In the genomic region with DNA sequence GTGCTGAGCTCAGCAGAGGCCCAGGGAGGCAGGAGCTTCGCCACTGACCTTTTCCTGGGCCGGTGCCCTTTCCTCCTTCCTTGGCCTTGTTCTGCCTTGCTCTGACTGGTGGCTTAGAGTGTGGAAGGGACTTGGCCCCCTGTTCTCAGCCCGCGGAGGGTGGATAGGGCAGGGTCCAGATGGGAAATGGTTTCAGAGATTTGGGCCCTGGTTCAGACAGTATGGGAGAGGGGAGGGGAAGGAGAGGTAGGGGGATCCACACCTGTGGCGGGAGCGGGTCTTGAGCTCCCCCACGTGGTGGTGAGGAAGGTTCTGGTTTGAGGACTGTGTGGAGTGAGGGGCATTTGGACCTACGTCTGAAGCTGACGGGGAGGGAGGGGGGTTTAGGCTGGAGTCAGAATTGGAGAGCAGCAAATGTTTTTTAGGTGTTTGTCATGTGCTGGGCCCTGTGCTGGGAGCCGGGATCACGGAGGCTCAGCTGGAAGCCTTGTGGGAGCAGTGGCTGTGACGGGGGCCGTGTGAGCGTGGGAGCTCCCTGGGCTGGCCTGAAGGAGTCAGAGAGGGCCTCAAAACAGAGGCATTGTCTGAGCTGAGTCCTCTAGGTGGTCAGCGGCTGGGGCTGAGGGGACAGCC, we compare ENCODE assay signal across 12 cellular contexts. TPM values are rescaled to one million over a fixed set of nuclear protein-coding genes. Genes with fewer than 3 reads are reported as not detected.
A peak's percentile ranks its signal among the peaks of the same experiment; 100 is the strongest.
DNase-seq lines count a peak whose midpoint lies in the region; ATAC-seq and TF ChIP-seq lines count a peak whose summit lies in the region.
"Had no signal": no experiment of that assay in that cellular context is flagged by ENCODE, and none has a peak within 500 bp of the region (broad histone marks: within the 10 kb centered on the region; RNA-seq: fewer than 3 reads in every experiment).

No MANE protein-coding gene starts in this region.

- H3F3A ChIP-seq in PC-9 (ENCODE audit: insufficient read depth, low read depth) = peaks cover 8% of the 10 kb centered on the region; the same call in 1 of the 2 replicates

- H3K27ac ChIP-seq in lower lobe of right lung (peak overlapping the region; percentile 18), PC-9 (no peak overlapping the region)
- no peak overlapping the region for H3K27ac ChIP-seq in CD4-positive, alpha-beta memory T cell (ENCODE audit: low read depth, low read length)
- H3K27ac ChIP-seq: epithelial cell of prostate had no signal

- H3K27ac Mint-ChIP-seq in CD4-positive, alpha-beta memory T cell = no peak overlapping the region
- H3K27ac Mint-ChIP-seq: activated naive CD8-positive, alpha-beta T cell; CD8-positive, alpha-beta T cell had no signal

- no peak overlapping the region for H3K4me3 Mint-ChIP-seq in CD4-positive, alpha-beta memory T cell
- H3K4me3 Mint-ChIP-seq: activated naive CD8-positive, alpha-beta T cell; CD8-positive, alpha-beta T cell had no signal

- no peak overlapping the region for H3K4me3 ChIP-seq in BJ (ENCODE audit: low read depth, low read length)
- no peak overlapping the region for H3K4me3 ChIP-seq in choroid plexus epithelial cell (ENCODE audit: low read depth, low read length)
- H3K4me3 ChIP-seq in lower lobe of right lung = no peak overlapping the region
- H3K4me3 ChIP-seq in CD4-positive, alpha-beta memory T cell (ENCODE audit: low read length in 2 of 2) = no peak overlapping the region
- no peak overlapping the region for H3K4me3 ChIP-seq in PC-9

- peaks cover 7% of the 10 kb centered on the region for H3K27me3 ChIP-seq in BJ (ENCODE audit: control insufficient read depth, insufficient read depth, low read length)
- H3K27me3 ChIP-seq in lower lobe of right lung (ENCODE audit: low read depth) = no peaks in the 10 kb centered on the region
- H3K27me3 ChIP-seq in CD4-positive, alpha-beta memory T cell (ENCODE audit: insufficient read depth, low read length) = no peaks in the 10 kb centered on the region
- H3K27me3 ChIP-seq in PC-9 (ENCODE audit: insufficient read depth, low read depth) = no peaks in the 10 kb centered on the region

- no peak overlapping the region for H3K4me2 ChIP-seq in PC-9

- H3K4me1 Mint-ChIP-seq in CD4-positive, alpha-beta memory T cell = peaks cover 9 to 23% (median 11%) of the 10 kb centered on the region in 4 donors

- H3K36me3 Mint-ChIP-seq in CD4-positive, alpha-beta memory T cell = no peaks in the 10 kb centered on the region
- H3K36me3 Mint-ChIP-seq: activated naive CD8-positive, alpha-beta T cell; CD8-positive, alpha-beta T cell had no signal

- POLR2A ChIA-PET in BJ (lab: Charles Lee) (no interaction called here), PC-9 (lab: Charles Lee; ENCODE audit: unreplicated experiment) (interaction anchor here (0.6 kb wide), 1 partner anchor 25 kb away, joined by 4 read pairs; no protein-coding TSS in a partner anchor)
- POLR2A ChIA-PET in CD4-positive, alpha-beta memory T cell (lab: Charles Lee; ENCODE audit: partially characterized antibody) = no interaction called here

- H3K27me3 Mint-ChIP-seq in CD4-positive, alpha-beta memory T cell = peaks cover 0 to 2% of the 10 kb centered on the region in 2 donors
- H3K27me3 Mint-ChIP-seq: activated naive CD8-positive, alpha-beta T cell had no signal

- H3K9me3 Mint-ChIP-seq in CD4-positive, alpha-beta memory T cell = no peaks in the 10 kb centered on the region
- H3K9me3 Mint-ChIP-seq: CD8-positive, alpha-beta T cell had no signal

- no peak for ATAC-seq in lower lobe of right lung
- no peak for ATAC-seq in GM21576 (IDR thresholded peaks at IDR 0.05; ENCODE audit: unreplicated experiment)
- ATAC-seq: CD8-positive, alpha-beta T cell had no signal

- no peaks in the 10 kb centered on the region for H3K79me2 ChIP-seq in PC-9 (ENCODE audit: low read depth)

- TF ChIP-seq CTCF in BJ (IDR thresholded peaks at IDR 0.05; ENCODE audit: insufficient read depth, low read depth, low read length) (0 out of 2 replicates have a peak, but pooled peaks have one; percentile 18), choroid plexus epithelial cell (conservative IDR thresholded peaks at IDR 0.05; ENCODE audit: low read depth, low read length) (peak; percentile 42), lower lobe of right lung (IDR thresholded peaks at IDR 0.05) (no peak), PC-9 (conservative IDR thresholded peaks at IDR 0.05) (no peak)

- DNase-seq in BJ (ENCODE audit: low read depth) = no peak
- peak; percentile 87 for DNase-seq in HuH-7 (ENCODE audit: low spot score)
- no peak for DNase-seq in choroid plexus epithelial cell (ENCODE audit: low read depth)
- peak; percentile 24 for DNase-seq in lower lobe of right lung
- DNase-seq in CD4-positive, alpha-beta memory T cell = no peak
- DNase-seq in HPDE6-E6E7 (ENCODE audit: extremely low spot score) = no peak
- DNase-seq in PC-9 = no peak
- DNase-seq: activated CD4-positive, alpha-beta T cell treated with anti-CD3 and anti-CD28 coated beads for 48 hours; CD8-positive, alpha-beta T cell had no signal

- no peaks in the 10 kb centered on the region for H3K9me3 ChIP-seq in lower lobe of right lung
- H3K9me3 ChIP-seq in CD4-positive, alpha-beta memory T cell (ENCODE audit: control insufficient read depth in 1 of 2, low read length in 2 of 2) = no peaks in the 10 kb centered on the region
- no peaks in the 10 kb centered on the region for H3K9me3 ChIP-seq in PC-9 (ENCODE audit: insufficient read depth, low read depth)

- CTCF ChIA-PET in BJ (lab: Yijun Ruan, JAX) (interaction anchor here (1.0 kb wide), 1 partner anchor 10 kb away, joined by 3 read pairs; no protein-coding TSS in a partner anchor), PC-9 (lab: Charles Lee) (interaction anchor here (0.6 kb wide), 1 partner anchor 26 kb away, joined by 3 read pairs; no protein-coding TSS in a partner anchor)
- CTCF ChIA-PET in CD4-positive, alpha-beta memory T cell (lab: Charles Lee; ENCODE audit: partially characterized antibody) = interaction anchor here (0.7 kb wide), 1 partner anchor 32 kb away, joined by 3 read pairs; no protein-coding TSS in a partner anchor

- intact Hi-C loops in lower lobe of right lung (cut with DNase I) = no loop called here
- intact Hi-C loops in CD4-positive, alpha-beta memory T cell (cut with micrococcal nuclease) = no loop called here
- intact Hi-C loops in PC-9 (cut with micrococcal nuclease; ENCODE audit: unreplicated experiment) = no loop called here

- no peaks in the 10 kb centered on the region for H3K36me3 ChIP-seq in BJ (ENCODE audit: control insufficient read depth, insufficient read depth, low read length)
- peaks cover 15% of the 10 kb centered on the region for H3K36me3 ChIP-seq in lower lobe of right lung
- H3K36me3 ChIP-seq in CD4-positive, alpha-beta memory T cell (ENCODE audit: insufficient read depth, low read length) = no peaks in the 10 kb centered on the region
- no peaks in the 10 kb centered on the region for H3K36me3 ChIP-seq in PC-9 (ENCODE audit: low read depth)

- no TSS peak for BruUV-seq in PC-9 (replicated peaks; lab: Mats Ljungman, UMichigan)

- H3K4me1 ChIP-seq in lower lobe of right lung = peaks cover 46% of the 10 kb centered on the region
- peaks cover 11% of the 10 kb centered on the region for H3K4me1 ChIP-seq in CD4-positive, alpha-beta memory T cell (ENCODE audit: insufficient read depth, low read length)
- 0 out of 2 replicates have a peak, but pooled peaks cover 4% of the 10 kb centered on the region for H3K4me1 ChIP-seq in PC-9 (replicated peaks; ENCODE audit: insufficient read depth)

- no peaks in the 10 kb centered on the region for H4K20me1 ChIP-seq in PC-9 (ENCODE audit: insufficient read depth)

- H2AFZ ChIP-seq in PC-9 = no peak overlapping the region

- H3K9me2 ChIP-seq in PC-9 (ENCODE audit: insufficient read depth) = no peaks in the 10 kb centered on the region

RNA-seq across cellular contexts. Expression of gene SHANK3, which starts 27.2 kb away (rescaled TPM):
- 0.21 and 0.25 TPM in 2 replicates for polyA plus RNA-seq in BJ (2011; rRNA removed)
- 0.05 and 0.10 TPM in 2 replicates for polyA minus RNA-seq in BJ (2011; rRNA and poly(A)+ RNA removed)
- total RNA-seq in lower lobe of right lung (50.6 TPM), PC-9 (2021) (5.8 and 7.6 TPM in 2 replicates)
- total RNA-seq in CD4-positive, alpha-beta memory T cell = not detected
- polyA plus RNA-seq in CD4-positive, alpha-beta memory T cell = not detected
- total RNA-seq: CD8-positive, alpha-beta T cell had no signal

RNA-seq across cellular contexts. Expression of gene ACR, which starts 38.1 kb away (rescaled TPM):
- polyA plus RNA-seq in BJ (2011; rRNA removed) = 0.12 TPM in 1 of 2 replicates, not detected in the other
- polyA minus RNA-seq in BJ (2011; rRNA and poly(A)+ RNA removed) = not detected in 2 replicates
- total RNA-seq in lower lobe of right lung (0.62 TPM), PC-9 (2021) (0.28 TPM in 1 of 2 replicates, not detected in the other)
- total RNA-seq in CD4-positive, alpha-beta memory T cell = not detected
- not detected for polyA plus RNA-seq in CD4-positive, alpha-beta memory T cell
- total RNA-seq: CD8-positive, alpha-beta T cell had no signal

Comparison
In these comparisons a context has a peak if more than half of its experiments do, and no peak if none do; other contexts are left out.
1. DNase-seq: peak in HuH-7 (single experiment) and lower lobe of right lung (single experiment); none in BJ (single experiment), choroid plexus epithelial cell (single experiment), CD4-positive, alpha-beta memory T cell (0 of 5), HPDE6-E6E7 (single experiment) and PC-9 (0 of 2).
2. CTCF ChIP-seq: peak in BJ (single experiment) and choroid plexus epithelial cell (single experiment); none in lower lobe of right lung (single experiment) and PC-9 (single experiment).